In genomic region chr19:17943284-17944221, GRCh38 we compare ENCODE assay signal across 19 cellular contexts. TPM values are rescaled to one million over a fixed set of nuclear protein-coding genes. Genes with fewer than 3 reads are reported as not detected.
DNase-seq lines count a peak whose midpoint lies in the region; TF ChIP-seq lines count a peak whose summit lies in the region.
"Had no signal": no experiment of that assay in that cellular context is flagged by ENCODE, and none has a peak within 500 bp of the region (broad histone marks: within the 10 kb centered on the region; RNA-seq: fewer than 3 reads in every experiment).

No MANE protein-coding gene starts in this region.

- H3K27me3 ChIP-seq in PC-9 (ENCODE audit: insufficient read depth, low read depth), result no peaks in the 10 kb centered on the region
- H3K27me3 ChIP-seq in esophagus (ENCODE audit: control insufficient read depth in 1 of 2, insufficient read depth in 2 of 2, low read length in 2 of 2), result no peaks in the 10 kb centered on the region
- peaks cover under 1% of the 10 kb centered on the region for H3K27me3 ChIP-seq in suprapubic skin
- H3K27me3 ChIP-seq: body of pancreas had no signal

- in situ Hi-C loops in GM13976 (cut with MboI; ENCODE audit: low sequenced_read_pairs, unreplicated experiment), result loop anchor here (25.0 kb wide), 1 partner anchor 119 kb away; no protein-coding TSS in a partner anchor

- 63 to 73% methylated on average over 47 to 57 of the region's 57 CpGs for WGBS in esophagus, 2 donors
- 65% methylated on average over 49 of the region's 57 CpGs for WGBS in suprapubic skin

- POLR2A ChIA-PET in PC-9 (lab: Charles Lee; ENCODE audit: unreplicated experiment), result interaction anchor here (0.5 to 0.6 kb wide), 3 partner anchors 52 to 264 kb away, joined by 6 to 19 read pairs (median 9); no protein-coding TSS in a partner anchor

- intact Hi-C loops in PC-9 (cut with micrococcal nuclease; ENCODE audit: unreplicated experiment), result no loop called here

- H4K20me1 ChIP-seq in PC-9 (ENCODE audit: insufficient read depth), result no peaks in the 10 kb centered on the region; the same call in 1 of the 2 replicates

- no peak overlapping the region for H2AFZ ChIP-seq in PC-9

- H3K9me3 ChIP-seq in PC-9 (ENCODE audit: insufficient read depth, low read depth), result no peaks in the 10 kb centered on the region
- no peaks in the 10 kb centered on the region for H3K9me3 ChIP-seq in esophagus (ENCODE audit: control insufficient read depth in 2 of 2, insufficient read depth in 1 of 2, low read depth in 1 of 2, low read length in 1 of 2)
- H3K9me3 ChIP-seq in suprapubic skin, result no peaks in the 10 kb centered on the region
- H3K9me3 ChIP-seq: body of pancreas had no signal

- no peak overlapping the region for H3K27ac ChIP-seq in PC-9
- H3K27ac ChIP-seq in esophagus (ENCODE audit: low read depth in 2 of 2, low read length in 1 of 2), result peak overlapping the region; percentile 47 to 63
- H3K27ac ChIP-seq in suprapubic skin, result peak overlapping the region; percentile 27
- H3K27ac ChIP-seq: body of pancreas, C4-2B, coronary artery, epithelial cell of prostate had no signal

- CTCF ChIA-PET in PC-9 (lab: Charles Lee), result no interaction called here

- H3F3A ChIP-seq in PC-9 (ENCODE audit: insufficient read depth, low read depth), result peaks cover 40% of the 10 kb centered on the region

- H3K9me2 ChIP-seq in PC-9 (ENCODE audit: insufficient read depth), result no peaks in the 10 kb centered on the region

- BruUV-seq in PC-9 (replicated peaks; lab: Mats Ljungman, UMichigan), result TSS peak; percentile 52

- H3K36me3 ChIP-seq in PC-9 (ENCODE audit: low read depth) (no peaks in the 10 kb centered on the region; the same call in 1 of the 2 replicates), esophagus (ENCODE audit: control insufficient read depth in 2 of 2, insufficient read depth in 2 of 2, low read length in 1 of 2) (peaks cover 0 to 12% of the 10 kb centered on the region in 2 donors), suprapubic skin (peaks cover 13% of the 10 kb centered on the region)

- H3K4me1 ChIP-seq in PC-9 (replicated peaks; ENCODE audit: insufficient read depth), result peaks cover 6% of the 10 kb centered on the region; the same call in 1 of the 2 replicates
- H3K4me1 ChIP-seq in esophagus (ENCODE audit: control insufficient read depth in 2 of 2, insufficient read depth in 2 of 2, low read length in 1 of 2), result peaks cover 4 to 20% of the 10 kb centered on the region in 2 donors
- peaks cover 36% of the 10 kb centered on the region for H3K4me1 ChIP-seq in suprapubic skin

- no peak for TF ChIP-seq EP300 in suprapubic skin (IDR thresholded peaks at IDR 0.05)

- TF ChIP-seq CTCF in PC-9 (conservative IDR thresholded peaks at IDR 0.05), result no peak
- no peak for TF ChIP-seq CTCF in suprapubic skin (IDR thresholded peaks at IDR 0.05)
- TF ChIP-seq CTCF in GM13976 (IDR thresholded peaks at IDR 0.05; ENCODE audit: borderline replicate concordance, control extremely low read depth, extremely low read depth, insufficient read depth, missing control alignments), result no peak

- TF ChIP-seq POLR2A in suprapubic skin (IDR thresholded peaks at IDR 0.05), result no peak

- H3K79me2 ChIP-seq in PC-9 (ENCODE audit: low read depth), result no peaks in the 10 kb centered on the region

- no peak overlapping the region for H3K4me2 ChIP-seq in PC-9

- no peak overlapping the region for H3K4me3 ChIP-seq in PC-9
- no peak overlapping the region for H3K4me3 ChIP-seq in esophagus (ENCODE audit: low read depth in 1 of 2, low read length in 2 of 2)
- H3K4me3 ChIP-seq in suprapubic skin, result peak overlapping the region; percentile 22
- H3K4me3 ChIP-seq: body of pancreas, coronary artery had no signal

- peak; percentile 59 for DNase-seq in NCI-H82 (lab: John Stamatoyannopoulos, UW)
- no peak for DNase-seq in NCI-H82 treated with DMSO at 0.1 percent for 48 hours (lab: John Stamatoyannopoulos, UW; ENCODE audit: unreplicated experiment)
- no peak for DNase-seq in PC-9
- no peak for DNase-seq in suprapubic skin (ENCODE audit: low spot score in 2 of 2)
- no peak for DNase-seq in NCI-H524 (lab: John Stamatoyannopoulos, UW)
- DNase-seq in HT-29 (ENCODE audit: low spot score), result no peak
- DNase-seq in GM13976 (ENCODE audit: low spot score), result no peak
- DNase-seq: activated B cell treated with CpG ODN at 0.5 μM for 24 hours; activated CD8-positive, alpha-beta memory T cell treated with anti-CD3 and anti-CD28 coated beads for 24 hours; body of pancreas; MM.1S; NCI-H1694 treated with DMSO at 0.1 percent for 48 hours; SHP77; stimulated activated CD4-positive, alpha-beta T cell treated with anti-CD3 and anti-CD28 coated beads, Interleukin-4, amount 100 ng/mL, for 24 hours; T-helper 1 cell had no signal

RNA-seq across cellular contexts. Expression of gene CCDC124, which starts 10.7 kb away (rescaled TPM):
- total RNA-seq in PC-9 (2021), result 114 and 118 TPM in 2 replicates
- 100 to 1,000 TPM; 101 to 111 TPM for polyA plus RNA-seq in esophagus
- 10 to 100 TPM; 24.3 to 42.7 (median 33.1) TPM for total RNA-seq in suprapubic skin
- 77.2 and 85.3 TPM in 2 replicates for total RNA-seq in HT-29 (2014; rRNA removed; shearing (Covaris generic))

RNA-seq across cellular contexts. Expression of gene KCNN1, which starts 23.4 kb away (rescaled TPM):
- total RNA-seq in PC-9 (2021), result 0.09 TPM in 1 of 2 replicates, not detected in the other
- polyA plus RNA-seq in esophagus, result under 1 TPM; 0.02 TPM
- total RNA-seq in suprapubic skin, result under 1 TPM in 2 of 4 donors, not detected in 2; 0.26 to 0.51 TPM
- 0.13 and 0.28 TPM in 2 replicates for total RNA-seq in HT-29 (2014; rRNA removed; shearing (Covaris generic))
- total RNA-seq: activated B cell treated with CpG ODN at 0.5 μM for 24 hours, body of pancreas had no signal
